In genomic region chr17:58344047-58344790, GRCh38 we compare ENCODE assay signal across 8 cellular contexts. TPM values are rescaled to one million over a fixed set of nuclear protein-coding genes. Genes with fewer than 3 reads are reported as not detected.
A peak's percentile ranks its signal among the peaks of the same experiment; 100 is the strongest.
DNase-seq lines count a peak whose midpoint lies in the region; ATAC-seq and TF ChIP-seq lines count a peak whose summit lies in the region.

No MANE protein-coding gene starts in this region.

- no peak overlapping the region for H3K23ac ChIP-seq in mesendoderm (ENCODE audit: low read length)

- peak; percentile 86 for ATAC-seq in GM18907 (IDR thresholded peaks at IDR 0.05; ENCODE audit: unreplicated experiment)
- peak; percentile 75 for ATAC-seq in HG03064 (IDR thresholded peaks at IDR 0.05; ENCODE audit: low read depth, unreplicated experiment)
- peak; percentile 86 for ATAC-seq in activated naive CD8-positive, alpha-beta T cell treated with anti-CD3 and anti-CD28 coated beads, Interleukin-2, amount 50 U/mL, for 24 hours

- H3K4me1 ChIP-seq in spleen (peaks cover 53 to 100% (median 79%) of the 10 kb centered on the region in 6 donors), mesendoderm (ENCODE audit: control insufficient read depth, low read depth, low read length) (peaks cover 4% of the 10 kb centered on the region)

- H3K9me3 ChIP-seq in SU-DHL-6 (ENCODE audit: insufficient read depth, low read length), result no peaks in the 10 kb centered on the region
- H3K9me3 ChIP-seq in spleen, result no peaks in the 10 kb centered on the region

- H3K4me1 Mint-ChIP-seq in activated naive CD8-positive, alpha-beta T cell treated with anti-CD3 and anti-CD28 coated beads, Interleukin-2, amount 50 U/mL, for 24 hours, result peaks cover 85% of the 10 kb centered on the region

- H2BK120ac ChIP-seq in mesendoderm (ENCODE audit: low read depth, low read length), result no peak overlapping the region

- H3K4me3 ChIP-seq in SU-DHL-6 (ENCODE audit: insufficient read depth, low read length, poor library complexity, severe bottlenecking) (peak overlapping the region; percentile 54), spleen (peak overlapping the region; percentile 14 to 68 (median 32)), mesendoderm (ENCODE audit: low read length) (no peak overlapping the region)

- H3K4me2 ChIP-seq in SU-DHL-6 (ENCODE audit: low read depth, low read length, poor library complexity, severe bottlenecking), result peak overlapping the region; percentile 99
- no peak overlapping the region for H3K4me2 ChIP-seq in mesendoderm (ENCODE audit: low read length)

- no peak overlapping the region for H2AFZ ChIP-seq in SU-DHL-6 (ENCODE audit: low read depth, low read length, severe bottlenecking)

- no peak overlapping the region for H2BK15ac ChIP-seq in mesendoderm (replicated peaks; ENCODE audit: low read depth)

- H3K79me1 ChIP-seq in mesendoderm (ENCODE audit: low read length), result no peaks in the 10 kb centered on the region

- peaks cover 13% of the 10 kb centered on the region; the same call in 1 of the 2 replicates for H3K36me3 ChIP-seq in SU-DHL-6 (ENCODE audit: low read length)
- peaks cover 5 to 63% (median 47%) of the 10 kb centered on the region in 6 donors for H3K36me3 ChIP-seq in spleen
- H3K36me3 ChIP-seq in mesendoderm (ENCODE audit: control insufficient read depth, insufficient read depth, low read length), result peaks cover 16% of the 10 kb centered on the region

- H3K56ac ChIP-seq in mesendoderm (ENCODE audit: low read length), result no peak overlapping the region

- TF ChIP-seq POLR2A in spleen (IDR thresholded peaks at IDR 0.05), result peak in 2 of 3 donors; percentile 14 to 45

- peak overlapping the region; percentile 99 for H3K4me3 Mint-ChIP-seq in activated naive CD8-positive, alpha-beta T cell treated with anti-CD3 and anti-CD28 coated beads, Interleukin-2, amount 50 U/mL, for 24 hours

- no peak overlapping the region for H4K5ac ChIP-seq in mesendoderm (ENCODE audit: low read length)

- no peaks in the 10 kb centered on the region for H4K20me1 ChIP-seq in SU-DHL-6 (ENCODE audit: low read depth, low read length)

- H2AK5ac ChIP-seq in mesendoderm (ENCODE audit: low read length), result no peak overlapping the region

- peaks cover 91% of the 10 kb centered on the region for H3K36me3 Mint-ChIP-seq in activated naive CD8-positive, alpha-beta T cell treated with anti-CD3 and anti-CD28 coated beads, Interleukin-2, amount 50 U/mL, for 24 hours (ENCODE audit: low read depth)

- H3K27ac ChIP-seq in SU-DHL-6 (ENCODE audit: low read depth, low read length) (peak overlapping the region; percentile 97), spleen (peak overlapping the region; percentile 74 to 100 (median 99)), mesendoderm (ENCODE audit: low read depth, low read length) (no peak overlapping the region)

- H3K27ac Mint-ChIP-seq in activated naive CD8-positive, alpha-beta T cell treated with anti-CD3 and anti-CD28 coated beads, Interleukin-2, amount 50 U/mL, for 24 hours, result peak overlapping the region; percentile 98

- peaks cover 62% of the 10 kb centered on the region for H3K79me2 ChIP-seq in SU-DHL-6 (ENCODE audit: insufficient read depth, low read length)
- H3K79me2 ChIP-seq in mesendoderm (ENCODE audit: control insufficient read depth, insufficient read depth, low read length), result no peaks in the 10 kb centered on the region

- no peak overlapping the region for H3K18ac ChIP-seq in mesendoderm (ENCODE audit: low read length)

- 11 to 18% (median 17%) methylated on average over 8 to 9 of the region's 9 CpGs for WGBS in spleen, 5 donors
- no CpG with 5 or more reads among the region's 9 CpGs for WGBS in mesendoderm (ENCODE audit: extremely low coverage, insufficient coverage, low lambda C conversion rate)

- intact Hi-C loops in spleen (cut with DNase I; ENCODE audit: low total_unique reads), result no loop called here

- H3K4ac ChIP-seq in mesendoderm (ENCODE audit: low read depth, low read length), result no peak overlapping the region

- H3F3A ChIP-seq in SU-DHL-6 (ENCODE audit: insufficient read depth), result peaks cover 54% of the 10 kb centered on the region

- no peaks in the 10 kb centered on the region for H3K9me2 ChIP-seq in SU-DHL-6 (replicated peaks; ENCODE audit: insufficient read depth, low read length)

- H4K8ac ChIP-seq in mesendoderm (ENCODE audit: low read depth, low read length), result no peak overlapping the region

- no peaks in the 10 kb centered on the region for H3K9me3 Mint-ChIP-seq in activated naive CD8-positive, alpha-beta T cell treated with anti-CD3 and anti-CD28 coated beads, Interleukin-2, amount 50 U/mL, for 24 hours

- no peak overlapping the region for H2BK5ac ChIP-seq in mesendoderm (ENCODE audit: low read length)

- TF ChIP-seq CTCF in SU-DHL-6 (IDR thresholded peaks at IDR 0.05; ENCODE audit: insufficient read depth, low read length, poor library complexity, severe bottlenecking), result no peak
- TF ChIP-seq CTCF in spleen (IDR thresholded peaks at IDR 0.05 in 8 of 11, conservative IDR thresholded peaks at IDR 0.05 in 3 of 11), result no peak

- peaks cover 2% of the 10 kb centered on the region for H3K27me3 Mint-ChIP-seq in activated naive CD8-positive, alpha-beta T cell treated with anti-CD3 and anti-CD28 coated beads, Interleukin-2, amount 50 U/mL, for 24 hours

- H3K9ac ChIP-seq in SU-DHL-6 (ENCODE audit: low read length), result peak overlapping the region; percentile 87
- no peak overlapping the region for H3K9ac ChIP-seq in mesendoderm (ENCODE audit: low read length)

- peak; percentile 88 for DNase-seq in activated naive CD8-positive, alpha-beta T cell treated with anti-CD3 and anti-CD28 coated beads, Interleukin-2, amount 50 U/mL, for 24 hours
- peak; percentile 92 for DNase-seq in spleen
- DNase-seq in NCI-H345 treated with DMSO at 0.1 percent for 48 hours (lab: John Stamatoyannopoulos, UW; ENCODE audit: unreplicated experiment), result no peak
- DNase-seq in mesendoderm, result no peak
- DNase-seq in NCI-H128 (lab: John Stamatoyannopoulos, UW; ENCODE audit: unreplicated experiment), result no peak

- H3K27me3 ChIP-seq in SU-DHL-6 (ENCODE audit: low read length) (no peaks in the 10 kb centered on the region), spleen (replicated peaks in 1 of 7) (no peaks in the 10 kb centered on the region), mesendoderm (ENCODE audit: insufficient read depth, low read length, poor library complexity) (no peaks in the 10 kb centered on the region)

RNA-seq across cellular contexts. Expression of gene SUPT4H1, which starts 7.8 kb away (rescaled TPM):
- 10 to 100 TPM; 37.8 to 80.5 (median 64.0) TPM for total RNA-seq in spleen
- polyA plus RNA-seq in spleen, result 100 to 1,000 TPM in 2 of 3 donors, 10 to 100 TPM in 1; 77.0 to 106 (median 104) TPM
- 97.5 TPM for polyA plus RNA-seq in mesendoderm (2013, experiment 1 of 2)
- 99.4 TPM for polyA plus RNA-seq in mesendoderm (2013, experiment 2 of 2)

RNA-seq across cellular contexts. Expression of gene TSPOAP1, which starts 15.6 kb away (rescaled TPM):
- total RNA-seq in spleen, result 10 to 100 TPM; 14.1 to 31.8 (median 18.5) TPM
- 10 to 100 TPM; 11.5 to 26.5 (median 24.3) TPM for polyA plus RNA-seq in spleen
- polyA plus RNA-seq in mesendoderm (2013, experiment 1 of 2), result 0.93 TPM
- polyA plus RNA-seq in mesendoderm (2013, experiment 2 of 2), result 0.78 TPM

Comparison
In these comparisons a context has a peak if more than half of its experiments do, and no peak if none do; other contexts are left out.
1. DNase-seq: peak in activated naive CD8-positive, alpha-beta T cell treated with anti-CD3 and anti-CD28 coated beads, Interleukin-2, amount 50 U/mL, for 24 hours (single experiment) and spleen (single experiment); none in NCI-H345 treated with DMSO at 0.1 percent for 48 hours (single experiment), mesendoderm (single experiment) and NCI-H128 (single experiment).
2. Peak in every context shown above with its lines, with median percentiles within 50 percentile points of each other: ATAC-seq.